11 cellular contexts compared by ENCODE assay signal in the genomic region with DNA sequence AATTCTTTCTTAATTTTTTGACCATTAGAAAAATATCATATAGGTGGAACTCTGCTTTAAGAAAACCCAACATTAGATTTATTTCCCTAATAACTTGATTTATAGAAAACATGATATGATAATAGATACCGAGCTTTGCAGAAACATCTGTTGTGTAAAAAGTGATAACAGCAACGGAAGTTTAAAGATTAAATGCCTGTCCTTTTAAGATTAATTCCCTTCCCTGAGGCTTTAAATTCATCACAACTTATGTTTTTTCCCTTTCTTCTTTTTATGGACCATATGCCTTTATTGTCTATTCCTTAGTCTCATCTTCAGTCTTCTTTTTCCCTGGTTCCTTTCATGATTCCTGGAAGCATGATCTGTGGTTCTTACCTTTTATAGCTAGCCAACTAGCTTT. TPM values are rescaled to one million over a fixed set of nuclear protein-coding genes. Genes with fewer than 3 reads are reported as not detected.
A peak's percentile ranks its signal among the peaks of the same experiment; 100 is the strongest.
DNase-seq lines count a peak whose midpoint lies in the region; ATAC-seq and TF ChIP-seq lines count a peak whose summit lies in the region.
"Had no signal": no experiment of that assay in that cellular context is flagged by ENCODE, and none has a peak within 500 bp of the region (broad histone marks: within the 10 kb centered on the region; RNA-seq: fewer than 3 reads in every experiment).

No MANE protein-coding gene starts in this region.

- H3K27ac ChIP-seq in SJSA1 (peak overlapping the region; percentile 81; the same call in 1 of the 2 replicates), skin epidermis (peak overlapping the region in 16 of 21 experiments; percentile 94 to 100 (median 99))

- peaks cover 11% of the 10 kb centered on the region for H3K4me1 ChIP-seq in SJSA1 (replicated peaks)

- H3K4me3 ChIP-seq in GM06990 (replicated peaks; ENCODE audit: low read depth, low read length) = peak overlapping the region; percentile 72
- H3K4me3 ChIP-seq in SJSA1 = peak overlapping the region; percentile 76
- H3K4me3 ChIP-seq in fibroblast of the aortic adventitia (ENCODE audit: low read depth, low read length) = peak overlapping the region; percentile 75
- H3K4me3 ChIP-seq in skin epidermis = peak overlapping the region in 5 of 7 experiments; percentile 0 to 80 (median 76)

- DNase-seq in GM06990 (ENCODE audit: extremely low read depth, insufficient read length) (no peak), SJSA1 (ENCODE audit: low read depth in 1 of 2, low spot score in 2 of 2) (no peak), fibroblast of the aortic adventitia (ENCODE audit: low read depth) (no peak), NCI-H446 (lab: John Stamatoyannopoulos, UW) (no peak)
- DNase-seq in stimulated activated naive CD8-positive, alpha-beta T cell treated with anti-CD3 and anti-CD28 coated beads, Interleukin-15, Interleukin-2, amounts not matched to agents 100 U/mL and 50 U/mL, for 24 hours = no peak
- DNase-seq: GOT3; occipital lobe; stimulated activated naive CD8-positive, alpha-beta T cell treated with anti-CD3 and anti-CD28 coated beads, Interleukin-15, amount 100 ng/mL, for 72 hours had no signal

- H3K27me3 ChIP-seq in GM06990 (replicated peaks; ENCODE audit: control insufficient read depth, insufficient read depth, low read length) (no peaks in the 10 kb centered on the region), SJSA1 (replicated peaks) (no peaks in the 10 kb centered on the region)

- no peaks in the 10 kb centered on the region for H3K36me3 ChIP-seq in GM06990 (ENCODE audit: control insufficient read depth, insufficient read depth, low read length)
- peaks cover 6% of the 10 kb centered on the region; the same call in 1 of the 2 replicates for H3K36me3 ChIP-seq in SJSA1

- no peak for ATAC-seq in GM18511 (IDR thresholded peaks at IDR 0.05; ENCODE audit: unreplicated experiment)
- ATAC-seq in HG03571 (IDR thresholded peaks at IDR 0.05; ENCODE audit: unreplicated experiment) = no peak
- ATAC-seq in stimulated activated naive CD8-positive, alpha-beta T cell treated with anti-CD3 and anti-CD28 coated beads, Interleukin-15, Interleukin-2, amounts not matched to agents 100 U/mL and 50 U/mL, for 24 hours = no peak

- no peaks in the 10 kb centered on the region for H3K9me3 ChIP-seq in SJSA1 (replicated peaks)

- no peak for TF ChIP-seq CTCF in GM06990 (IDR thresholded peaks at IDR 0.05; ENCODE audit: insufficient read depth, low read length, poor library complexity, severe bottlenecking)
- TF ChIP-seq CTCF in fibroblast of the aortic adventitia (IDR thresholded peaks at IDR 0.05; ENCODE audit: insufficient read depth, low read length) = no peak

RNA-seq across cellular contexts. Expression of a gene that starts 1.9 kb away (rescaled TPM):
- 64.9 and 67.6 TPM in 2 replicates for total RNA-seq in SJSA1 (2014; rRNA removed; shearing (Covaris generic))
- 59.8 and 95.2 TPM in 2 replicates for total RNA-seq in fibroblast of the aortic adventitia (ENCODE audit: low replicate concordance)
